In genomic region chr15:74906193-74906449, GRCh38 we compare ENCODE assay signal across 8 cellular contexts. TPM values are rescaled to one million over a fixed set of nuclear protein-coding genes. Genes with fewer than 3 reads are reported as not detected.
DNase-seq lines count a peak whose midpoint lies in the region; ATAC-seq and TF ChIP-seq lines count a peak whose summit lies in the region.

No MANE protein-coding gene starts in this region.

- H3K9me3 Mint-ChIP-seq in activated naive CD4-positive, alpha-beta T cell treated with anti-CD3 and anti-CD28 coated beads for 36 hours: no peaks in the 10 kb centered on the region

- no peaks in the 10 kb centered on the region for H3K27me3 Mint-ChIP-seq in activated naive CD4-positive, alpha-beta T cell treated with anti-CD3 and anti-CD28 coated beads for 36 hours (ENCODE audit: low read depth)

- H3K9me3 ChIP-seq in cardiac muscle cell (ENCODE audit: low read depth): no peaks in the 10 kb centered on the region
- H3K9me3 ChIP-seq in psoas muscle: no peaks in the 10 kb centered on the region

- peak overlapping the region; percentile 89 for H3K4me3 Mint-ChIP-seq in activated naive CD4-positive, alpha-beta T cell treated with anti-CD3 and anti-CD28 coated beads for 36 hours

- H3K36me3 ChIP-seq in cardiac muscle cell (peaks cover 23% of the 10 kb centered on the region), psoas muscle (ENCODE audit: insufficient read depth in 1 of 2, low read depth in 1 of 2) (peaks cover 4 to 47% of the 10 kb centered on the region in 2 donors)

- no peaks in the 10 kb centered on the region for H3K27me3 ChIP-seq in cardiac muscle cell
- no peaks in the 10 kb centered on the region for H3K27me3 ChIP-seq in psoas muscle (ENCODE audit: insufficient read depth in 3 of 3, low read length in 2 of 3)

- peaks cover 28% of the 10 kb centered on the region for H3K4me1 Mint-ChIP-seq in activated naive CD4-positive, alpha-beta T cell treated with anti-CD3 and anti-CD28 coated beads for 36 hours (ENCODE audit: low read depth)

- peak; percentile 6 to 18 for DNase-seq in stimulated activated CD4-positive, alpha-beta T cell treated with anti-CD3 and anti-CD28 coated beads, Interleukin-15, amount 100 ng/mL, for 1 hour (ENCODE audit: low read depth in 1 of 2, low spot score in 1 of 2)
- no peak for DNase-seq in stimulated activated CD4-positive, alpha-beta T cell treated with anti-CD3 and anti-CD28 coated beads, Interleukin-4, amount 100 ng/mL, for 1 hour
- peak; percentile 40 for DNase-seq in HuH-7 (ENCODE audit: low spot score)
- peak; percentile 41 for DNase-seq in activated naive CD4-positive, alpha-beta T cell treated with anti-CD3 and anti-CD28 coated beads for 36 hours
- peak; percentile 33 to 62 for DNase-seq in cardiac muscle cell (ENCODE audit: low read depth in 1 of 2, low spot score in 1 of 2)
- peak in 1 of 2 donors; percentile 60 for DNase-seq in psoas muscle

- H3K27ac Mint-ChIP-seq in activated naive CD4-positive, alpha-beta T cell treated with anti-CD3 and anti-CD28 coated beads for 36 hours: peak overlapping the region; percentile 35

- ATAC-seq in psoas muscle (peak; percentile 20 to 51 (median 35)), GM18502 (IDR thresholded peaks at IDR 0.05; ENCODE audit: poor library complexity, unreplicated experiment) (no peak), HG03571 (IDR thresholded peaks at IDR 0.05; ENCODE audit: unreplicated experiment) (no peak)

- intact Hi-C loops in activated naive CD4-positive, alpha-beta T cell treated with anti-CD3 and anti-CD28 coated beads for 36 hours (cut with micrococcal nuclease): loop anchor here (1.0 to 2.0 kb wide), 6 partner anchors 15 to 296 kb away; partner anchors contain the start of genes COX5A, MPI, SCAMP2 and ULK3
- intact Hi-C loops in psoas muscle (cut with DNase I): loop anchor here in 1 of 2 donors (5.0 kb wide), 1 partner anchor 64 kb away; the partner anchor contains the start of gene ULK3

- H3K36me3 Mint-ChIP-seq in activated naive CD4-positive, alpha-beta T cell treated with anti-CD3 and anti-CD28 coated beads for 36 hours (ENCODE audit: low read depth): peaks cover 7% of the 10 kb centered on the region

- H3K27ac ChIP-seq in cardiac muscle cell (peak overlapping the region; percentile 94), psoas muscle (peak overlapping the region; percentile 93)

- H3K4me1 ChIP-seq in cardiac muscle cell (ENCODE audit: low read depth): peaks cover 16% of the 10 kb centered on the region
- peaks cover 24% of the 10 kb centered on the region for H3K4me1 ChIP-seq in psoas muscle

- 0 to 1% (median 1%) methylated on average over 17 of the region's 17 CpGs for WGBS in psoas muscle, 3 donors

- H3K4me3 ChIP-seq in cardiac muscle cell (peak overlapping the region; percentile 67), psoas muscle (peak overlapping the region; percentile 83)

- TF ChIP-seq CTCF in cardiac muscle cell (IDR thresholded peaks at IDR 0.05; ENCODE audit: low read depth, low read length) (no peak), psoas muscle (IDR thresholded peaks at IDR 0.05) (no peak)

- CTCF ChIA-PET in activated naive CD4-positive, alpha-beta T cell treated with anti-CD3 and anti-CD28 coated beads for 36 hours (lab: Charles Lee): interaction anchor here (0.7 to 2.9 kb wide), 9 partner anchors 12 to 272 kb away, joined by 3 to 10 read pairs (median 5); partner anchors contain the start of gene MPI

RNA-seq across cellular contexts. Expression of gene FAM219B, which starts 0.5 kb away (rescaled TPM):
- total RNA-seq in activated naive CD4-positive, alpha-beta T cell treated with anti-CD3 and anti-CD28 coated beads for 36 hours: 10 to 100 TPM; 60.3 to 63.0 TPM
- total RNA-seq in cardiac muscle cell (109 and 168 TPM in 2 replicates), psoas muscle (10 to 100 TPM; 41.0 to 78.0 (median 53.7) TPM)
- polyA plus RNA-seq in cardiac muscle cell (107 and 157 TPM in 2 replicates), psoas muscle (10 to 100 TPM; 26.5 to 48.4 (median 27.2) TPM)

RNA-seq across cellular contexts. Expression of gene MPI, which starts 16.3 kb away (rescaled TPM):
- 10 to 100 TPM; 55.2 to 56.1 TPM for total RNA-seq in activated naive CD4-positive, alpha-beta T cell treated with anti-CD3 and anti-CD28 coated beads for 36 hours
- 170 and 285 TPM in 2 replicates for total RNA-seq in cardiac muscle cell
- polyA plus RNA-seq in cardiac muscle cell: 106 and 173 TPM in 2 replicates
- 10 to 100 TPM; 37.6 to 61.2 (median 43.2) TPM for total RNA-seq in psoas muscle
- polyA plus RNA-seq in psoas muscle: 10 to 100 TPM; 26.4 to 50.5 (median 38.9) TPM

RNA-seq across cellular contexts. Expression of gene COX5A, which starts 31.8 kb away (rescaled TPM):
- 100 to 1,000 TPM; 346 to 348 TPM for total RNA-seq in activated naive CD4-positive, alpha-beta T cell treated with anti-CD3 and anti-CD28 coated beads for 36 hours
- 285 and 435 TPM in 2 replicates for total RNA-seq in cardiac muscle cell
- 1,301 and 1,489 TPM in 2 replicates for polyA plus RNA-seq in cardiac muscle cell
- total RNA-seq in psoas muscle: 100 to 1,000 TPM; 635 to 910 (median 767) TPM
- 1,000 to 10,000 TPM in 2 of 3 donors, 100 to 1,000 TPM in 1; 974 to 1,651 (median 1,366) TPM for polyA plus RNA-seq in psoas muscle

RNA-seq across cellular contexts. Expression of gene SCAMP2, which starts 33.0 kb away (rescaled TPM):
- 10 to 100 TPM; 60.6 TPM for total RNA-seq in activated naive CD4-positive, alpha-beta T cell treated with anti-CD3 and anti-CD28 coated beads for 36 hours
- total RNA-seq in cardiac muscle cell: 52.3 and 55.1 TPM in 2 replicates
- 89.0 and 115 TPM in 2 replicates for polyA plus RNA-seq in cardiac muscle cell
- total RNA-seq in psoas muscle: 10 to 100 TPM; 32.1 to 67.3 (median 52.6) TPM
- polyA plus RNA-seq in psoas muscle: 10 to 100 TPM; 40.2 to 73.6 (median 48.6) TPM

RNA-seq across cellular contexts. Expression of gene RPP25, which starts 50.5 kb away (rescaled TPM):
- total RNA-seq in activated naive CD4-positive, alpha-beta T cell treated with anti-CD3 and anti-CD28 coated beads for 36 hours: 1 to 10 TPM; 3.5 to 3.7 TPM
- total RNA-seq in cardiac muscle cell (21.1 and 23.0 TPM in 2 replicates), psoas muscle (1 to 10 TPM in 3 of 4 donors, under 1 TPM in 1; 0.64 to 1.9 (median 1.4) TPM)
- polyA plus RNA-seq in cardiac muscle cell (18.3 and 20.8 TPM in 2 replicates), psoas muscle (10 to 100 TPM in 1 of 3 donors, 1 to 10 TPM in 2; 1.7 to 11.6 (median 2.3) TPM)

Comparison
In these comparisons a context has a peak if more than half of its experiments do, and no peak if none do; other contexts are left out.
1. ATAC-seq: peak in psoas muscle (4 of 4); none in GM18502 (single experiment) and HG03571 (single experiment).